ENCODE assay signal across 23 cellular contexts in genomic region chr7:17103984-17104383, GRCh38.
A peak's percentile ranks its signal among the peaks of the same experiment; 100 is the strongest.
DNase-seq lines count a peak whose midpoint lies in the region; ATAC-seq, FAIRE-seq and TF ChIP-seq lines count a peak whose summit lies in the region.
"Had no signal": no experiment of that assay in that cellular context is flagged by ENCODE, and none has a peak within 500 bp of the region (broad histone marks: within the 10 kb centered on the region; RNA-seq: fewer than 3 reads in every experiment).

No MANE protein-coding gene starts in this region.

- H2AFZ ChIP-seq in GM23338 = no peak overlapping the region
- H2AFZ ChIP-seq: PC-9 had no signal

- H3K4me3 ChIP-seq in GM23338 (no peak overlapping the region), cardiac fibroblast (replicated peaks in 1 of 2; ENCODE audit: low read depth in 2 of 2, low read length in 2 of 2) (no peak overlapping the region), prostate gland (no peak overlapping the region)
- H3K4me3 ChIP-seq: BLaER1 treated with 17β-estradiol and CSF1 and Interleukin-3, amounts not matched to agents 10 nM and 100 nM; PC-9 had no signal

- no peaks in the 10 kb centered on the region for H3K27me3 ChIP-seq in GM23338 (ENCODE audit: insufficient read depth)
- no peaks in the 10 kb centered on the region for H3K27me3 ChIP-seq in prostate gland (replicated peaks; ENCODE audit: insufficient read depth)
- H3K27me3 ChIP-seq: BLaER1 treated with 17β-estradiol and CSF1 and Interleukin-3, amounts not matched to agents 10 nM and 100 nM had no signal

- H3K4me1 ChIP-seq in GM23338 (ENCODE audit: insufficient read depth) = peaks cover 22% of the 10 kb centered on the region
- H3K4me1 ChIP-seq in prostate gland (replicated peaks) = no peaks in the 10 kb centered on the region
- H3K4me1 ChIP-seq: BLaER1 treated with 17β-estradiol and CSF1 and Interleukin-3, amounts not matched to agents 10 nM and 100 nM; Caco-2 had no signal

- H3K4me2 ChIP-seq in GM23338 = no peak overlapping the region
- H3K4me2 ChIP-seq: BLaER1 treated with 17β-estradiol and CSF1 and Interleukin-3, amounts not matched to agents 10 nM and 100 nM; PC-9 had no signal

- no peak for TF ChIP-seq CTCF in GM23338 (conservative IDR thresholded peaks at IDR 0.05; ENCODE audit: low read depth in 2 of 2)
- TF ChIP-seq CTCF in cardiac fibroblast (IDR thresholded peaks at IDR 0.05; ENCODE audit: low read depth, low read length) = no peak
- TF ChIP-seq CTCF in prostate gland (IDR thresholded peaks at IDR 0.05) = no peak

- H3F3A ChIP-seq in GM23338 (replicated peaks; ENCODE audit: low read depth) = no peaks in the 10 kb centered on the region

- no peaks in the 10 kb centered on the region for H3K27me3 Mint-ChIP-seq in GM23338 (ENCODE audit: insufficient read depth, low read depth, poor library complexity)
- H3K27me3 Mint-ChIP-seq: CD4-positive, alpha-beta memory T cell; T-cell had no signal

- H3K4me1 Mint-ChIP-seq in GM23338 = peaks cover 28% of the 10 kb centered on the region
- H3K4me1 Mint-ChIP-seq: CD4-positive, alpha-beta memory T cell; T-cell had no signal

- DNase-seq in GM23338 (ENCODE audit: low spot score) = no peak
- DNase-seq in cardiac fibroblast (ENCODE audit: low read depth in 2 of 2) = peak; percentile 6 to 19
- peak; percentile 6 for DNase-seq in left kidney (ENCODE audit: low read depth, low spot score)
- no peak for DNase-seq in prostate gland (ENCODE audit: low spot score)
- no peak for DNase-seq in dedifferentiated amniotic fluid mesenchymal stem cell (ENCODE audit: extremely low spot score)
- DNase-seq in NCI-H2196 treated with DMSO at 0.1 percent for 48 hours (lab: John Stamatoyannopoulos, UW; ENCODE audit: unreplicated experiment) = no peak
- DNase-seq: Caco-2; CD4-positive, alpha-beta memory T cell; DMS 273 treated with DMSO at 0.1 percent for 48 hours; DND-41; KG1; NCI-H1105; NCI-H2029; NCI-H2171; NCI-H446; NCI-H526 treated with DMSO at 0.1 percent for 48 hours; PC-9; SIG-M5; T-cell had no signal

- FAIRE-seq in G401.6 (lab: Jason Lieb, UNC) = peak; percentile 11
- FAIRE-seq: GM18507 had no signal

- no peak overlapping the region for H3K27ac Mint-ChIP-seq in GM23338
- H3K27ac Mint-ChIP-seq: CD4-positive, alpha-beta memory T cell; T-cell had no signal

- no peaks in the 10 kb centered on the region for H4K20me1 ChIP-seq in GM23338 (replicated peaks; ENCODE audit: insufficient read depth)
- H4K20me1 ChIP-seq: BLaER1 treated with 17β-estradiol and CSF1 and Interleukin-3, amounts not matched to agents 10 nM and 100 nM had no signal

- H3K36me3 Mint-ChIP-seq in GM23338 (ENCODE audit: low read depth) = peaks cover 4% of the 10 kb centered on the region; the same call in 2 of the 3 replicates
- H3K36me3 Mint-ChIP-seq: CD4-positive, alpha-beta memory T cell; T-cell had no signal

- intact Hi-C loops in prostate gland (cut with DNase I) = no loop called here

- no peaks in the 10 kb centered on the region for H3K9me3 ChIP-seq in prostate gland

- H3K36me3 ChIP-seq in GM23338 (ENCODE audit: insufficient read depth) = no peaks in the 10 kb centered on the region
- H3K36me3 ChIP-seq in prostate gland = no peaks in the 10 kb centered on the region
- H3K36me3 ChIP-seq: BLaER1 treated with 17β-estradiol and CSF1 and Interleukin-3, amounts not matched to agents 10 nM and 100 nM had no signal

- WGBS in prostate gland = 49% methylated on average over 5 of the region's 5 CpGs

- H3K79me2 ChIP-seq in GM23338 (replicated peaks; ENCODE audit: insufficient read depth) = no peaks in the 10 kb centered on the region

- no peak for TF ChIP-seq POLR2A in prostate gland (IDR thresholded peaks at IDR 0.05)

- peaks cover 6% of the 10 kb centered on the region; the same call in 2 of the 3 replicates for H3K9me3 Mint-ChIP-seq in GM23338
- H3K9me3 Mint-ChIP-seq: T-cell had no signal

- H3K9me2 ChIP-seq in GM23338 (ENCODE audit: insufficient read depth) = no peaks in the 10 kb centered on the region

- H3K4me3 Mint-ChIP-seq in GM23338 = no peak overlapping the region
- H3K4me3 Mint-ChIP-seq: CD4-positive, alpha-beta memory T cell; T-cell had no signal

- H3K27ac ChIP-seq in GM23338 (ENCODE audit: low read depth) = no peak overlapping the region
- no peak overlapping the region for H3K27ac ChIP-seq in prostate gland
- H3K27ac ChIP-seq: BLaER1 treated with 17β-estradiol and CSF1 and Interleukin-3, amounts not matched to agents 10 nM and 100 nM; PC-9; RWPE1 had no signal

- no peak for ATAC-seq in GM23338
- ATAC-seq: T-cell had no signal

TF ChIP-seq in GM23338, 12 proteins besides CTCF, POLR2A, EP300 and RAD21:
- TF ChIP-seq ZNF114 (CRISPR knock-in tag; IDR thresholded peaks at IDR 0.05) = no peak
- TF ChIP-seq, protein P1, sequence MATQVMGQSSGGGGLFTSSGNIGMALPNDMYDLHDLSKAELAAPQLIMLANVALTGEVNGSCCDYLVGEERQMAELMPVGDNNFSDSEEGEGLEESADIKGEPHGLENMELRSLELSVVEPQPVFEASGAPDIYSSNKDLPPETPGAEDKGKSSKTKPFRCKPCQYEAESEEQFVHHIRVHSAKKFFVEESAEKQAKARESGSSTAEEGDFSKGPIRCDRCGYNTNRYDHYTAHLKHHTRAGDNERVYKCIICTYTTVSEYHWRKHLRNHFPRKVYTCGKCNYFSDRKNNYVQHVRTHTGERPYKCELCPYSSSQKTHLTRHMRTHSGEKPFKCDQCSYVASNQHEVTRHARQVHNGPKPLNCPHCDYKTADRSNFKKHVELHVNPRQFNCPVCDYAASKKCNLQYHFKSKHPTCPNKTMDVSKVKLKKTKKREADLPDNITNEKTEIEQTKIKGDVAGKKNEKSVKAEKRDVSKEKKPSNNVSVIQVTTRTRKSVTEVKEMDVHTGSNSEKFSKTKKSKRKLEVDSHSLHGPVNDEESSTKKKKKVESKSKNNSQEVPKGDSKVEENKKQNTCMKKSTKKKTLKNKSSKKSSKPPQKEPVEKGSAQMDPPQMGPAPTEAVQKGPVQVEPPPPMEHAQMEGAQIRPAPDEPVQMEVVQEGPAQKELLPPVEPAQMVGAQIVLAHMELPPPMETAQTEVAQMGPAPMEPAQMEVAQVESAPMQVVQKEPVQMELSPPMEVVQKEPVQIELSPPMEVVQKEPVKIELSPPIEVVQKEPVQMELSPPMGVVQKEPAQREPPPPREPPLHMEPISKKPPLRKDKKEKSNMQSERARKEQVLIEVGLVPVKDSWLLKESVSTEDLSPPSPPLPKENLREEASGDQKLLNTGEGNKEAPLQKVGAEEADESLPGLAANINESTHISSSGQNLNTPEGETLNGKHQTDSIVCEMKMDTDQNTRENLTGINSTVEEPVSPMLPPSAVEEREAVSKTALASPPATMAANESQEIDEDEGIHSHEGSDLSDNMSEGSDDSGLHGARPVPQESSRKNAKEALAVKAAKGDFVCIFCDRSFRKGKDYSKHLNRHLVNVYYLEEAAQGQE (IDR thresholded peaks at IDR 0.05; ENCODE audit: unreplicated experiment) = peak; percentile 58

Comparison
In these comparisons a context has a peak if more than half of its experiments do, and no peak if none do; other contexts are left out.
1. DNase-seq: peak in cardiac fibroblast (2 of 2) and left kidney (single experiment); none in GM23338 (single experiment), prostate gland (single experiment), dedifferentiated amniotic fluid mesenchymal stem cell (single experiment) and NCI-H2196 treated with DMSO at 0.1 percent for 48 hours (single experiment).